17 cellular contexts compared by ENCODE assay signal in genomic region chr2:84640386-84640785, GRCh38.
DNase-seq lines count a peak whose midpoint lies in the region; ATAC-seq, FAIRE-seq and TF ChIP-seq lines count a peak whose summit lies in the region.
"Had no signal": no experiment of that assay in that cellular context is flagged by ENCODE, and none has a peak within 500 bp of the region (broad histone marks: within the 10 kb centered on the region; RNA-seq: fewer than 3 reads in every experiment).

No MANE protein-coding gene starts in this region.

- H3K9me3 ChIP-seq in kidney (ENCODE audit: control insufficient read depth in 1 of 2, low read length in 2 of 2): no peaks in the 10 kb centered on the region
- H3K9me3 ChIP-seq in mesenchymal stem cell (ENCODE audit: control insufficient read depth, low read length): peaks cover 5% of the 10 kb centered on the region
- H3K9me3 ChIP-seq in uterus: no peaks in the 10 kb centered on the region

- DNase-seq in ACHN: peak; percentile 97
- DNase-seq in LHCN-M2 (ENCODE audit: low read depth): peak; percentile 9
- DNase-seq in kidney: no peak
- DNase-seq in mesenchymal stem cell: no peak
- DNase-seq in uterus: no peak
- no peak for DNase-seq in HCEC 1CT
- DNase-seq in activated CD8-positive, alpha-beta memory T cell treated with anti-CD3 and anti-CD28 coated beads, Interleukin-2, amount 50 U/mL, for 4 hours: no peak
- DNase-seq: 8988T; Calu3; CD4-positive, CD25-positive, alpha-beta regulatory T cell; DMS 273 treated with DMSO at 0.1 percent for 48 hours; DND-41; GF-D8; GM23248 had no signal

- H3K36me3 ChIP-seq in kidney (ENCODE audit: control insufficient read depth in 1 of 2, insufficient read depth in 2 of 2, low read length in 2 of 2) (no peaks in the 10 kb centered on the region), mesenchymal stem cell (ENCODE audit: control insufficient read depth in 1 of 2, insufficient read depth in 2 of 2, low read depth in 1 of 2, low read length in 2 of 2) (no peaks in the 10 kb centered on the region), uterus (no peaks in the 10 kb centered on the region)
- H3K36me3 ChIP-seq: BLaER1 treated with 17β-estradiol and CSF1 and Interleukin-3, amounts not matched to agents 10 nM and 100 nM had no signal

- no peak overlapping the region for H2BK15ac ChIP-seq in mesenchymal stem cell (ENCODE audit: low read depth, poor library complexity, severe bottlenecking)

- no peak for ATAC-seq in GM18511 (IDR thresholded peaks at IDR 0.05; ENCODE audit: unreplicated experiment)

- no peaks in the 10 kb centered on the region for H3K79me1 ChIP-seq in mesenchymal stem cell (replicated peaks; ENCODE audit: low read length, poor library complexity, severe bottlenecking)

- no peak overlapping the region for H3K9ac ChIP-seq in kidney (ENCODE audit: low read length in 2 of 2)
- H3K9ac ChIP-seq in mesenchymal stem cell (ENCODE audit: low read length): no peak overlapping the region
- H3K9ac ChIP-seq: BLaER1 treated with 17β-estradiol and CSF1 and Interleukin-3, amounts not matched to agents 10 nM and 100 nM; GM23248 had no signal

- H3K23ac ChIP-seq in mesenchymal stem cell (ENCODE audit: low read length in 2 of 2): no peak overlapping the region

- H3K4me2 ChIP-seq in mesenchymal stem cell (ENCODE audit: low read length, poor library complexity, severe bottlenecking): no peak overlapping the region
- H3K4me2 ChIP-seq: BLaER1 treated with 17β-estradiol and CSF1 and Interleukin-3, amounts not matched to agents 10 nM and 100 nM had no signal

- 33% methylated on average over 1 of the region's 1 CpG for WGBS in mesenchymal stem cell

- no peak overlapping the region for H2BK12ac ChIP-seq in mesenchymal stem cell (ENCODE audit: low read length in 2 of 2)

- H2AK5ac ChIP-seq in mesenchymal stem cell (ENCODE audit: low read length, severe bottlenecking): no peak overlapping the region

- H3K14ac ChIP-seq in mesenchymal stem cell (ENCODE audit: low read length in 2 of 2): no peak overlapping the region

- TF ChIP-seq CTCF in kidney (IDR thresholded peaks at IDR 0.05; ENCODE audit: borderline replicate concordance, extremely low read depth, insufficient read depth) (no peak), uterus (IDR thresholded peaks at IDR 0.05) (no peak)

- no peak overlapping the region for H4K8ac ChIP-seq in mesenchymal stem cell (ENCODE audit: low read length)

- no peak overlapping the region for H3K18ac ChIP-seq in mesenchymal stem cell (ENCODE audit: low read depth in 1 of 2, low read length in 2 of 2)

- intact Hi-C loops in kidney (cut with DNase I) (no loop called here), uterus (cut with DNase I; ENCODE audit: low total_unique reads) (no loop called here)

- no peak overlapping the region for H3K27ac ChIP-seq in kidney (ENCODE audit: low read depth in 2 of 2, low read length in 2 of 2)
- peak overlapping the region; percentile 83 for H3K27ac ChIP-seq in mesenchymal stem cell (ENCODE audit: low read length, poor library complexity, severe bottlenecking)
- H3K27ac ChIP-seq in uterus: no peak overlapping the region
- H3K27ac ChIP-seq: BLaER1 treated with 17β-estradiol and CSF1 and Interleukin-3, amounts not matched to agents 10 nM and 100 nM; GM23248 had no signal

- no peak overlapping the region for H3K4ac ChIP-seq in mesenchymal stem cell (ENCODE audit: low read depth in 1 of 2, low read length in 2 of 2)

- H4K91ac ChIP-seq in mesenchymal stem cell (ENCODE audit: low read length): no peak overlapping the region

- no peak overlapping the region for H2BK120ac ChIP-seq in mesenchymal stem cell (ENCODE audit: low read depth, low read length)

- H2AFZ ChIP-seq in mesenchymal stem cell (ENCODE audit: low read depth, low read length): no peak overlapping the region
- H2AFZ ChIP-seq: GM23248 had no signal

- H3K4me1 ChIP-seq in kidney (ENCODE audit: control insufficient read depth in 1 of 2, insufficient read depth in 1 of 2, low read depth in 1 of 2, low read length in 2 of 2) (no peaks in the 10 kb centered on the region), mesenchymal stem cell (ENCODE audit: control insufficient read depth, insufficient read depth, low read depth, low read length) (peaks cover 7% of the 10 kb centered on the region), uterus (no peaks in the 10 kb centered on the region)
- H3K4me1 ChIP-seq: BLaER1 treated with 17β-estradiol and CSF1 and Interleukin-3, amounts not matched to agents 10 nM and 100 nM had no signal

- H3K27me3 ChIP-seq in mesenchymal stem cell (ENCODE audit: control insufficient read depth in 1 of 2, insufficient read depth in 1 of 2, low read length in 2 of 2): peaks cover 0 to 10% of the 10 kb centered on the region in 2 experiments
- H3K27me3 ChIP-seq in uterus: no peaks in the 10 kb centered on the region
- H3K27me3 ChIP-seq: BLaER1 treated with 17β-estradiol and CSF1 and Interleukin-3, amounts not matched to agents 10 nM and 100 nM had no signal

- no peak overlapping the region for H2BK5ac ChIP-seq in mesenchymal stem cell (ENCODE audit: low read depth, low read length, poor library complexity, severe bottlenecking)

- H3K4me3 ChIP-seq in kidney (ENCODE audit: low read length in 2 of 2) (no peak overlapping the region), mesenchymal stem cell (ENCODE audit: insufficient read depth in 1 of 2, low read depth in 1 of 2, low read length in 2 of 2) (no peak overlapping the region), uterus (no peak overlapping the region)
- H3K4me3 ChIP-seq: BLaER1 treated with 17β-estradiol and CSF1 and Interleukin-3, amounts not matched to agents 10 nM and 100 nM; GM23248 had no signal

- in situ Hi-C loops in ACHN (cut with HindIII; ENCODE audit: low pct_ligation_motif_present, low pct_unique_long_range_greater_than_20kb, low sequenced_read_pairs): no loop called here

- FAIRE-seq in kidney (lab: Jason Lieb, UNC): peak; percentile 87
- FAIRE-seq: H54 had no signal

- no peak for TF ChIP-seq POLR2A in uterus (IDR thresholded peaks at IDR 0.05)

Comparison
In these comparisons a context has a peak if more than half of its experiments do, and no peak if none do; other contexts are left out.
1. DNase-seq: peak in ACHN (single experiment) and LHCN-M2 (single experiment); none in kidney (single experiment), mesenchymal stem cell (single experiment), uterus (0 of 2), HCEC 1CT (single experiment) and activated CD8-positive, alpha-beta memory T cell treated with anti-CD3 and anti-CD28 coated beads, Interleukin-2, amount 50 U/mL, for 4 hours (single experiment).